ENCODE assay signal across 8 cellular contexts in the genomic region with DNA sequence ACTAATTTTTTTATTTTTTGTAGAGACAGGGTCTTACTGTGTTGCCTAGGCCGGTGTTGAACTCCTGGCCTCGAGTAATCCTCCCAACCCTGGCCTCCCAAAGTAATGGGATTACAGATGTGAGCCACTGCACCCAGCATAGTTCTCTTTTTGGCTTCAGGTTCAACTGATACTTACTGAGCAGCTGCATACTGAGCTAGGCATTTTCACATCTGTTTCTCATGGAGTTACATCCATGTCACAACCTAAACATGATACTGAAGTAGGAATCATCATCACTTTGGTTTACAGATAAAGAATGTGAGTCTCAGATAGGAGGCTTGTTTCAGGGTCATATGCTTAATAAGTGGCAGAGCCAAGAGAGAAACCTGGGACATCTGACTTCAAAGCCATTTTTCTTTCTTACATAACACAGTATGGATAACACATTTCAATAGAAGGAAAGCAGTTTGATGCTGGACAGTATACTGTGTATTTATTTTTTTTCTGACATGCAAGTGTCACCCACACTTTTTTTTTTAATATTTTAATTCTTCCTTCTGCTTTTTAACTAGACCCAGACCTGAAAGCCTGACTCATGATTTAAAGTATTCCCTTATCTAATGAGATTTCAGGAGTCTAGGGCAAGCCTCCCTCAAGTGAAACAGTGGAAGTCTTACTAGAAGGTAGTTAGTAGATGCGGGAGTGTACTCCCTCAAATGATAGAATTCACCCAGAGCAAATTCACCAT.
DNase-seq lines count a peak whose midpoint lies in the region; ATAC-seq and TF ChIP-seq lines count a peak whose summit lies in the region.

No MANE protein-coding gene starts in this region.

- no peak for TF ChIP-seq POLR2A in GM18505 (IDR thresholded peaks at IDR 0.05; ENCODE audit: borderline replicate concordance, extremely low read depth, insufficient read depth, insufficient read length)

- peak; percentile 26 for ATAC-seq in GM18505 (IDR thresholded peaks at IDR 0.05; ENCODE audit: unreplicated experiment)
- peak; percentile 24 for ATAC-seq in GM21381 (IDR thresholded peaks at IDR 0.05; ENCODE audit: unreplicated experiment)
- peak; percentile 23 for ATAC-seq in HG03139 (IDR thresholded peaks at IDR 0.05; ENCODE audit: unreplicated experiment)
- no peak for ATAC-seq in HG03469 (IDR thresholded peaks at IDR 0.05; ENCODE audit: unreplicated experiment)

- no peak overlapping the region for H3K4me3 ChIP-seq in fibroblast of mammary gland (ENCODE audit: control insufficient read depth, low read depth, low read length)

- no peak for TF ChIP-seq CTCF in fibroblast of mammary gland (conservative IDR thresholded peaks at IDR 0.05; ENCODE audit: control insufficient read depth, insufficient read depth, low read depth, low read length)

- intact Hi-C loops in posterior vena cava (cut with DNase I): loop anchor here in 1 of 2 donors (5.0 to 10.0 kb wide), 2 partner anchors 316 to 583 kb away; partner anchors contain the start of gene MLLT3

- DNase-seq in fibroblast of mammary gland (ENCODE audit: low read depth) (peak; percentile 28), posterior vena cava (ENCODE audit: low spot score) (no peak), HPDE6-E6E7 (ENCODE audit: extremely low spot score) (no peak), NCI-H69 (lab: John Stamatoyannopoulos, UW) (no peak)
